Comparison of ENCODE assay signal across 26 cellular contexts in genomic region chr5:150355791-150356190, GRCh38. TPM values are rescaled to one million over a fixed set of nuclear protein-coding genes. Genes with fewer than 3 reads are reported as not detected.
"Had no signal": no experiment of that assay in that cellular context is flagged by ENCODE, and none has a peak within 500 bp of the region (broad histone marks: within the 10 kb centered on the region; RNA-seq: fewer than 3 reads in every experiment).

No MANE protein-coding gene starts in this region.

- H3K27me3 ChIP-seq: left lung, neutrophil, ovary, sigmoid colon, spleen, tibial nerve, upper lobe of left lung, vagina had no signal

- ATAC-seq: left lung; lower lobe of right lung; naive thymus-derived CD8-positive, alpha-beta T cell; right cardiac atrium; stimulated activated effector memory CD8-positive, alpha-beta T cell treated with anti-CD3 and anti-CD28 coated beads, Interleukin-12 subunit alpha, Interleukin-12 subunit beta, amount 100 ng/mL, for 72 hours; stimulated activated naive CD8-positive, alpha-beta T cell treated with anti-CD3 and anti-CD28 coated beads, Interleukin-15, amount 100 ng/mL, for 72 hours had no signal

- FAIRE-seq: keratinocyte, small intestine had no signal

- H3K36me3 ChIP-seq: neutrophil, ovary, vagina had no signal

- H3K27me3 Mint-ChIP-seq: stimulated activated naive CD8-positive, alpha-beta T cell treated with anti-CD3 and anti-CD28 coated beads, Interleukin-15, amount 100 ng/mL, for 72 hours had no signal

- H3K27ac Mint-ChIP-seq: progenitor cell of endocrine pancreas; stimulated activated effector memory CD8-positive, alpha-beta T cell treated with anti-CD3 and anti-CD28 coated beads, Interleukin-12 subunit alpha, Interleukin-12 subunit beta, amount 100 ng/mL, for 72 hours had no signal

- H3K9me3 ChIP-seq: left lung, lower lobe of right lung, neutrophil, ovary, sigmoid colon, spleen, tibial nerve, upper lobe of left lung, vagina had no signal

- H3K27ac ChIP-seq: left lung, lower lobe of right lung, neutrophil, ovary, sigmoid colon, spleen, tibial nerve, upper lobe of left lung, vagina had no signal

- H3K4me3 Mint-ChIP-seq: stimulated activated effector memory CD8-positive, alpha-beta T cell treated with anti-CD3 and anti-CD28 coated beads, Interleukin-12 subunit alpha, Interleukin-12 subunit beta, amount 100 ng/mL, for 72 hours; stimulated activated naive CD8-positive, alpha-beta T cell treated with anti-CD3 and anti-CD28 coated beads, Interleukin-15, amount 100 ng/mL, for 72 hours had no signal

- H3K4me3 ChIP-seq: left lung, lower lobe of right lung, ovary, sigmoid colon, tibial nerve, upper lobe of left lung, vagina had no signal

- DNase-seq: left colon; left lung; lower lobe of right lung; mammary epithelial cell; mesenchymal stem cell; naive thymus-derived CD8-positive, alpha-beta T cell; occipital lobe; ovary; retina; right cardiac atrium; sigmoid colon; small intestine; spleen; stimulated activated CD4-positive, alpha-beta T cell treated with anti-CD3 and anti-CD28 coated beads, Interleukin-4, amount 100 ng/mL, for 24 hours; stimulated activated naive CD4-positive, alpha-beta T cell treated with Interleukin-2 at 50 U/mL for 16 hours; stimulated activated naive CD8-positive, alpha-beta T cell treated with anti-CD3 and anti-CD28 coated beads, Interleukin-15, amount 100 ng/mL, for 72 hours; substantia nigra; upper lobe of left lung had no signal

- H3K9me3 Mint-ChIP-seq: naive thymus-derived CD8-positive, alpha-beta T cell; nephron; neural crest cell; stimulated activated effector memory CD8-positive, alpha-beta T cell treated with anti-CD3 and anti-CD28 coated beads, Interleukin-12 subunit alpha, Interleukin-12 subunit beta, amount 100 ng/mL, for 72 hours; stimulated activated naive CD8-positive, alpha-beta T cell treated with anti-CD3 and anti-CD28 coated beads, Interleukin-15, amount 100 ng/mL, for 72 hours had no signal

RNA-seq across cellular contexts. Expression of gene ARSI, which starts 53.1 kb away (rescaled TPM):
- total RNA-seq: naive thymus-derived CD8-positive, alpha-beta T cell; progenitor cell of endocrine pancreas had no signal
- polyA plus RNA-seq: naive thymus-derived CD8-positive, alpha-beta T cell had no signal
